20 cellular contexts compared by ENCODE assay signal in the genomic region with DNA sequence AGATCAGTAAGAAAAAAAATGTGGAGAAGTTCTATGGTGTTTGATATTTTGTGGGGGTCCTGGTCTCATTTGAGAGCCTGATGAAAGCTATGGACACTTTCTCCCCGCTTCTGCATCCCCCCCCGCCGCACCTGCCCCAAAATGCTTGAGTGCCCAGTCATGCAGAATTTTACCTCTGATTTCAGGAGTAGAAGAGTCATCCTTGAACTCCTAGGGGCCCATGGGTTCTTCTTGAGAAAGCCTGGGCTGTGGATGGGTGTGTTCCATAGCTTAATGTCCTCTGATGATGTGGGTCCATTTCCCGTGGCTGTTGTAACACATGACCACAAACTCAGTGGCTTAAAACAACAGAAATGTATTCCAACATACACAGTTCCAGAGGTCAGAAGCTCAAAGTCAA.
"Had no signal": no experiment of that assay in that cellular context is flagged by ENCODE, and none has a peak within 500 bp of the region (broad histone marks: within the 10 kb centered on the region; RNA-seq: fewer than 3 reads in every experiment).

No MANE protein-coding gene starts in this region.

- ATAC-seq: activated T-cell treated with anti-CD3 and anti-CD28 coated beads, Interleukin-2, amount 50 U/mL, for 4 hours; effector memory CD8-positive, alpha-beta T cell; heart left ventricle; left cardiac atrium; naive thymus-derived CD8-positive, alpha-beta T cell had no signal

- H3K27ac Mint-ChIP-seq: activated naive CD8-positive, alpha-beta T cell; activated T-helper 2 cell treated with anti-CD3 and anti-CD28 coated beads, Interferon-gamma antibody, Interleukin-2, Interleukin-4, amounts not matched to agents 10 μg/mL and 5 μg/mL and 100 μg/mL, durations not matched to agents 14 hours and 24 hours and 36 hours; effector memory CD8-positive, alpha-beta T cell; naive thymus-derived CD8-positive, alpha-beta T cell; T-helper 1 cell treated with Interleukin-12 subunit alpha and Interleukin-12 subunit beta and Interleukin-4 antibody, amounts not matched to agents 30 μg/mL and 1 μg/mL, for 36 hours had no signal

- H3K27me3 ChIP-seq: adrenal gland, colonic mucosa, upper lobe of left lung had no signal

- H3K36me3 ChIP-seq: adrenal gland, colonic mucosa, heart left ventricle, thoracic aorta, upper lobe of left lung had no signal

- H3K27ac ChIP-seq: adrenal gland, colonic mucosa, dorsolateral prefrontal cortex, heart left ventricle, thoracic aorta, upper lobe of left lung had no signal

- H3K4me3 ChIP-seq: adrenal gland, colonic mucosa, dorsolateral prefrontal cortex, heart left ventricle, thoracic aorta, upper lobe of left lung had no signal

- H3K4me1 ChIP-seq: adrenal gland, colonic mucosa, heart left ventricle, upper lobe of left lung had no signal

- H3K9me3 ChIP-seq: adrenal gland, colonic mucosa, heart left ventricle, thoracic aorta, upper lobe of left lung had no signal

- H3K9me3 Mint-ChIP-seq: activated T-cell treated with anti-CD3 and anti-CD28 coated beads, Interleukin-2, amount 50 U/mL, for 4 hours; activated T-helper 2 cell treated with anti-CD3 and anti-CD28 coated beads, Interferon-gamma antibody, Interleukin-2, Interleukin-4, amounts not matched to agents 10 μg/mL and 5 μg/mL and 100 μg/mL, durations not matched to agents 14 hours and 24 hours and 36 hours; effector memory CD8-positive, alpha-beta T cell; naive thymus-derived CD8-positive, alpha-beta T cell; T-helper 1 cell treated with Interleukin-12 subunit alpha and Interleukin-12 subunit beta and Interleukin-4 antibody, amounts not matched to agents 30 μg/mL and 1 μg/mL, for 36 hours had no signal

- H3K27me3 Mint-ChIP-seq: activated naive CD8-positive, alpha-beta T cell; effector memory CD8-positive, alpha-beta T cell; naive thymus-derived CD8-positive, alpha-beta T cell had no signal

- DNase-seq: activated CD4-positive, CD25-positive, alpha-beta regulatory T cell treated with anti-CD3 and anti-CD28 coated beads, Interleukin-2, amount 50 U/mL, for 72 hours; activated CD8-positive, alpha-beta memory T cell treated with anti-CD3 and anti-CD28 coated beads, Interleukin-2, amount 50 U/mL, for 48 hours; activated naive CD4-positive, alpha-beta T cell; activated T-cell treated with anti-CD3 and anti-CD28 coated beads, Interleukin-2, amount 50 U/mL, for 4 hours; adrenal gland; colonic mucosa; dorsolateral prefrontal cortex; effector memory CD8-positive, alpha-beta T cell; heart left ventricle; left cardiac atrium; naive thymus-derived CD8-positive, alpha-beta T cell; stimulated activated CD4-positive, alpha-beta T cell treated with anti-CD3 and anti-CD28 coated beads, Interleukin-4, amount 100 ng/mL, for 1 hour; stimulated activated naive CD4-positive, alpha-beta T cell; T1000; upper lobe of left lung had no signal

- FAIRE-seq: islet of Langerhans had no signal

- H3K4me3 Mint-ChIP-seq: activated naive CD8-positive, alpha-beta T cell; activated T-cell treated with anti-CD3 and anti-CD28 coated beads, Interleukin-2, amount 50 U/mL, for 4 hours; effector memory CD8-positive, alpha-beta T cell; T-helper 1 cell treated with Interleukin-12 subunit alpha and Interleukin-12 subunit beta and Interleukin-4 antibody, amounts not matched to agents 30 μg/mL and 1 μg/mL, for 36 hours had no signal
